In the genomic region with DNA sequence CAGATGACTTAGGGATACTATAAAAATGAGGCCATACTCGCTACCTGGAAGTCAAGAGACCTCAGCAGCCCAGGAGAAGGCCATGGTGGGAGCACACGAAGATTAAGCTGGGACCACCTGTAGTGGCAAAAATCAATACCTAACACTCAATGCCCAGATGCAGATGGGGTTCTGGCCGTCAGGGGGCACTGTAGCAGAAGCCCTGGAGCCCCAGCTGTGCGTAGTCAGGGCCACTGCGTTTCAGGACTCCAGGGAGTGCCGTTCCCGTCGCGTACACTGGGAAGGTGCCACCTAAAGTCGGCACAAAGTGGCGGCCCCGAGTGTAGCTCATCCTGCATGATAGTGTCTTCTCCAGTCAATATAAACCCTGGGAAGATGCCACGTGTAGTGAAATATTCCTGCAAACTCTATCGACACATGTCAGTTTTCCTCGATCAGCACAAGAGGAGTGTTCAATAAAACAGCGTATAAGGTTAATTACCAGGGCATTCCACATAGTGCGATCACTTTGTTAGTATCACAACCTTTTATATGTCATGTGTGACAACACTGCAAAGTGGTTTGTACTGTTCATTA, we compare ENCODE assay signal across 8 cellular contexts.
DNase-seq lines count a peak whose midpoint lies in the region; ATAC-seq and TF ChIP-seq lines count a peak whose summit lies in the region.
"Had no signal": no experiment of that assay in that cellular context is flagged by ENCODE, and none has a peak within 500 bp of the region (broad histone marks: within the 10 kb centered on the region; RNA-seq: fewer than 3 reads in every experiment).

No MANE protein-coding gene starts in this region.

- no peak overlapping the region for H3K27ac Mint-ChIP-seq in MCF 10A (ENCODE audit: low read depth, unreplicated experiment)
- H3K27ac Mint-ChIP-seq: activated T-helper 2 cell treated with anti-CD3 and anti-CD28 coated beads, Interferon-gamma antibody, Interleukin-2, Interleukin-4, amounts not matched to agents 10 μg/mL and 5 μg/mL and 100 μg/mL, durations not matched to agents 14 hours and 24 hours and 36 hours had no signal

- peak; percentile 24 for DNase-seq in NCI-H748 treated with DMSO at 0.1 percent for 48 hours (lab: John Stamatoyannopoulos, UW)
- DNase-seq in foreskin keratinocyte, result no peak
- DNase-seq in posterior cingulate gyrus, result peak; percentile 31 to 96 (median 78)
- no peak for DNase-seq in prostate gland (ENCODE audit: low spot score)
- DNase-seq in NCI-H1417 treated with DMSO at 0.1 percent for 48 hours (lab: John Stamatoyannopoulos, UW), result no peak
- DNase-seq in MCF 10A (ENCODE audit: unreplicated experiment), result no peak

- H3K4me1 ChIP-seq in foreskin keratinocyte (no peaks in the 10 kb centered on the region), prostate gland (replicated peaks) (no peaks in the 10 kb centered on the region)

- H3K36me3 ChIP-seq in prostate gland, result no peaks in the 10 kb centered on the region

- no peak overlapping the region for H3K4me3 Mint-ChIP-seq in MCF 10A (ENCODE audit: unreplicated experiment)

- no TSS peak for BruUV-seq in MCF 10A (replicated peaks; lab: Mats Ljungman, UMichigan)

- no peaks in the 10 kb centered on the region for H3K9me3 ChIP-seq in prostate gland

- TF ChIP-seq POLR2A in prostate gland (IDR thresholded peaks at IDR 0.05), result no peak

- POLR2A ChIA-PET in MCF 10A (lab: Yijun Ruan, JAX), result no interaction called here

- H3K27me3 ChIP-seq in foreskin keratinocyte, result no peaks in the 10 kb centered on the region
- H3K27me3 ChIP-seq in prostate gland (replicated peaks; ENCODE audit: insufficient read depth), result no peaks in the 10 kb centered on the region

- no peaks in the 10 kb centered on the region for H3K36me3 Mint-ChIP-seq in MCF 10A (ENCODE audit: insufficient read depth, unreplicated experiment)

- TF ChIP-seq CTCF in foreskin keratinocyte (conservative IDR thresholded peaks at IDR 0.05) (peak; percentile 57), prostate gland (IDR thresholded peaks at IDR 0.05) (peak in 1 of 4 experiments; percentile 13), MCF 10A (IDR thresholded peaks at IDR 0.05; ENCODE audit: unreplicated experiment) (no peak)

- intact Hi-C loops in posterior cingulate gyrus (cut with DNase I), result loop anchor here (5.0 to 10.0 kb wide), 4 partner anchors 128 to 428 kb away; partner anchors contain the start of gene NTM
- intact Hi-C loops in prostate gland (cut with DNase I), result no loop called here
- intact Hi-C loops in MCF 10A (cut with micrococcal nuclease), result no loop called here

- ATAC-seq in GM21529 (IDR thresholded peaks at IDR 0.05; ENCODE audit: unreplicated experiment), result peak; percentile 49
- ATAC-seq in foreskin keratinocyte, result peak; percentile 67

- no peak overlapping the region for H3K4me3 ChIP-seq in prostate gland

- CTCF ChIA-PET in MCF 10A (lab: Yijun Ruan, JAX), result no interaction called here

- H3K27ac ChIP-seq in foreskin keratinocyte (no peak overlapping the region), prostate gland (no peak overlapping the region)

- 15% methylated on average over 17 of the region's 17 CpGs for WGBS in prostate gland

- no peaks in the 10 kb centered on the region for H3K27me3 Mint-ChIP-seq in MCF 10A (ENCODE audit: insufficient read depth, unreplicated experiment)

- H3K4me1 Mint-ChIP-seq in MCF 10A (ENCODE audit: insufficient read depth, unreplicated experiment), result no peaks in the 10 kb centered on the region

- peaks cover 24% of the 10 kb centered on the region for H3K9me3 Mint-ChIP-seq in MCF 10A (ENCODE audit: unreplicated experiment)
- H3K9me3 Mint-ChIP-seq: activated T-helper 2 cell treated with anti-CD3 and anti-CD28 coated beads, Interferon-gamma antibody, Interleukin-2, Interleukin-4, amounts not matched to agents 10 μg/mL and 5 μg/mL and 100 μg/mL, durations not matched to agents 14 hours and 24 hours and 36 hours had no signal

Comparison
In these comparisons a context has a peak if more than half of its experiments do, and no peak if none do; other contexts are left out.
1. DNase-seq: peak in NCI-H748 treated with DMSO at 0.1 percent for 48 hours (single experiment) and posterior cingulate gyrus (10 of 10); none in foreskin keratinocyte (0 of 2), prostate gland (single experiment), NCI-H1417 treated with DMSO at 0.1 percent for 48 hours (single experiment) and MCF 10A (single experiment).